ENCODE assay signal across 18 cellular contexts in the genomic region with DNA sequence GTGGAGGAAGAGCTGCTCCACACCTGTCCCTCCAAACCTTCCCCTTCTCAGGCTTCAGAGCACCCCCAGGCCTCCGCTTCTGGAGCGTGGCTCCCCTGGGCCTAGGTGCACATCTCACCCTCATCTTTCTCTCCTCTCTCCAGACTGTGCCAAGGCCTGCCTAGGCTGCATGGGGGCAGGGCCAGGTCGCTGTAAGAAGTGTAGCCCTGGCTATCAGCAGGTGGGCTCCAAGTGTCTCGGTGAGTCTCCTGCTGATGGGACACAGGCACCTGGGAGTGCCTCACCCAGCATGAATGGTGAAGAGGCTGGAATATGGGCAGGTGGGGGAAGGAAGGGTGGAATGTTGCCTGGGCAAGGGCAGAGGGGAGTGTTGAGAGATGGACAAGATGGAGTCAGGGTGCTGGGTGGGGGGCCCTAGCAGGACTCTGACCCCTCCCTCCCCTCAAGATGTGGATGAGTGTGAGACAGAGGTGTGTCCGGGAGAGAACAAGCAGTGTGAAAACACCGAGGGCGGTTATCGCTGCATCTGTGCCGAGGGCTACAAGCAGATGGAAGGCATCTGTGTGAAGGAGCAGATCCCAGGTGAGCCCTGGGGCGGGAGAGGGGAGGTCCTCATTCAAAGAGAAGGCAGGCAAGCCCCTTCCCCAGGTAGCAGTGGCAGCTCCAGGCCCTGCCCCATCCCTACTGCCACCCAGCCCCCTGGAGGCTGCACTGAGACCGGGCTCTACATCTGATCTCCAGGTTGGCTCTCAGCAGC. TPM values are rescaled to one million over a fixed set of nuclear protein-coding genes. Genes with fewer than 3 reads are reported as not detected.
DNase-seq lines count a peak whose midpoint lies in the region; ATAC-seq and TF ChIP-seq lines count a peak whose summit lies in the region.
"Had no signal": no experiment of that assay in that cellular context is flagged by ENCODE, and none has a peak within 500 bp of the region (broad histone marks: within the 10 kb centered on the region; RNA-seq: fewer than 3 reads in every experiment).

No MANE protein-coding gene starts in this region.

- TF ChIP-seq POLR2A in Raji (IDR thresholded peaks at IDR 0.05; ENCODE audit: insufficient read depth, low read depth, low read length) = 0 out of 2 replicates have a peak, but pooled peaks have one; percentile 2

- WGBS in endodermal cell (ENCODE audit: insufficient coverage in 1 of 2, insufficient read length in 1 of 2), 2 experiments = 83 to 86% methylated on average over 1 to 11 of the region's 11 CpGs

- no peak overlapping the region for H3K9ac ChIP-seq in endodermal cell (ENCODE audit: extremely low read depth, low read length, poor library complexity, severe bottlenecking)
- H3K9ac ChIP-seq: BLaER1, KMS-11 had no signal

- TF ChIP-seq CTCF in AG04450 (IDR thresholded peaks at IDR 0.05; ENCODE audit: low read depth, low read length) (no peak), endodermal cell (conservative IDR thresholded peaks at IDR 0.05) (peak; percentile 18), ascending aorta (IDR thresholded peaks at IDR 0.05) (no peak)
- TF ChIP-seq CTCF in CD8-positive, alpha-beta T cell (IDR thresholded peaks at IDR 0.05) = no peak

- peak overlapping the region; percentile 57 for H3K27ac Mint-ChIP-seq in CD8-positive, alpha-beta T cell
- peak overlapping the region; percentile 36 for H3K27ac Mint-ChIP-seq in endodermal cell
- H3K27ac Mint-ChIP-seq: GM23338 had no signal

- H3K27me3 Mint-ChIP-seq in CD8-positive, alpha-beta T cell (ENCODE audit: low read depth) = no peaks in the 10 kb centered on the region
- peaks cover 7% of the 10 kb centered on the region for H3K27me3 Mint-ChIP-seq in endodermal cell (ENCODE audit: insufficient read depth)

- H3K27ac ChIP-seq in AG04450 (ENCODE audit: low read depth, low read length) (peak overlapping the region; percentile 21), endodermal cell (ENCODE audit: low read depth, low read length) (no peak overlapping the region), ascending aorta (no peak overlapping the region)
- no peak overlapping the region for H3K27ac ChIP-seq in CD8-positive, alpha-beta T cell (ENCODE audit: low read depth, low read length)
- H3K27ac ChIP-seq: BLaER1, KMS-11, SJSA1 had no signal

- H3K4me1 ChIP-seq in CD8-positive, alpha-beta T cell (ENCODE audit: insufficient read depth, low read length) = peaks cover 4% of the 10 kb centered on the region
- H3K4me1 ChIP-seq in endodermal cell (ENCODE audit: control insufficient read depth, insufficient read depth, low read length) = no peaks in the 10 kb centered on the region
- H3K4me1 ChIP-seq in ascending aorta = peaks cover 5 to 7% of the 10 kb centered on the region in 2 donors
- H3K4me1 ChIP-seq: BLaER1 had no signal

- no peak overlapping the region for H3K4me3 Mint-ChIP-seq in CD8-positive, alpha-beta T cell
- H3K4me3 Mint-ChIP-seq in endodermal cell = no peak overlapping the region
- H3K4me3 Mint-ChIP-seq: GM23338 had no signal

- CTCF ChIA-PET in AG04450 (lab: Charles Lee) = no interaction called here
- CTCF ChIA-PET in CD8-positive, alpha-beta T cell (lab: Charles Lee) = interaction anchor here (1.4 kb wide), 1 partner anchor 11 kb away, joined by 4 read pairs; no protein-coding TSS in a partner anchor

- peaks cover 6% of the 10 kb centered on the region for H3K36me3 ChIP-seq in CD8-positive, alpha-beta T cell (ENCODE audit: insufficient read depth, low read length)
- H3K36me3 ChIP-seq in endodermal cell (ENCODE audit: control insufficient read depth, insufficient read depth, low read length) (peaks cover 9% of the 10 kb centered on the region), ascending aorta (peaks cover 16 to 17% of the 10 kb centered on the region in 2 donors)
- H3K36me3 ChIP-seq: SJSA1 had no signal

- H3K9me3 ChIP-seq in AG04450 (ENCODE audit: control insufficient read depth, insufficient read depth, low read length) (no peaks in the 10 kb centered on the region; the same call in 1 of the 2 replicates), endodermal cell (ENCODE audit: control insufficient read depth, low read length) (no peaks in the 10 kb centered on the region), ascending aorta (no peaks in the 10 kb centered on the region)
- no peaks in the 10 kb centered on the region for H3K9me3 ChIP-seq in CD8-positive, alpha-beta T cell (ENCODE audit: low read length)
- H3K9me3 ChIP-seq: BLaER1, SJSA1 had no signal

- no peak for ATAC-seq in CD8-positive, alpha-beta T cell
- ATAC-seq: GM23338, HepG2 had no signal

- H3K27me3 ChIP-seq in AG04450 (ENCODE audit: control insufficient read depth, insufficient read depth, low read length) (no peaks in the 10 kb centered on the region), endodermal cell (ENCODE audit: control insufficient read depth, insufficient read depth, low read length, poor library complexity, severe bottlenecking) (no peaks in the 10 kb centered on the region), ascending aorta (no peaks in the 10 kb centered on the region)
- no peaks in the 10 kb centered on the region for H3K27me3 ChIP-seq in CD8-positive, alpha-beta T cell (ENCODE audit: insufficient read depth, low read length)
- H3K27me3 ChIP-seq: BLaER1, SJSA1 had no signal

- H3K9me3 Mint-ChIP-seq in CD8-positive, alpha-beta T cell = no peaks in the 10 kb centered on the region
- peaks cover 4% of the 10 kb centered on the region for H3K9me3 Mint-ChIP-seq in endodermal cell
- H3K9me3 Mint-ChIP-seq: GM23338 had no signal

- H3K4me1 Mint-ChIP-seq in CD8-positive, alpha-beta T cell (ENCODE audit: low read depth) = peaks cover 2% of the 10 kb centered on the region
- no peaks in the 10 kb centered on the region for H3K4me1 Mint-ChIP-seq in endodermal cell
- H3K4me1 Mint-ChIP-seq: GM23338 had no signal

- H3K4me3 ChIP-seq in AG04450 (ENCODE audit: low read depth, low read length) (no peak overlapping the region), endodermal cell (ENCODE audit: low read length) (no peak overlapping the region), ascending aorta (no peak overlapping the region)
- no peak overlapping the region for H3K4me3 ChIP-seq in CD8-positive, alpha-beta T cell (ENCODE audit: low read depth, low read length)
- H3K4me3 ChIP-seq: BLaER1, GM23338, SJSA1 had no signal

- peaks cover 30% of the 10 kb centered on the region for H3K36me3 Mint-ChIP-seq in CD8-positive, alpha-beta T cell
- H3K36me3 Mint-ChIP-seq in endodermal cell (ENCODE audit: low read depth) = peaks cover 34% of the 10 kb centered on the region

- intact Hi-C loops in CD8-positive, alpha-beta T cell (cut with DNase I, micrococcal nuclease) = no loop called here
- intact Hi-C loops in ascending aorta (cut with DNase I) = no loop called here

- POLR2A ChIA-PET in AG04450 (lab: Yijun Ruan, JAX) = interaction anchor here (1.4 kb wide), 1 partner anchor 10 kb away, joined by 8 read pairs; a partner anchor contains a TSS
- POLR2A ChIA-PET in CD8-positive, alpha-beta T cell (lab: Charles Lee) = interaction anchor here (1.7 kb wide), 1 partner anchor 10 kb away, joined by 11 read pairs; a partner anchor contains a TSS

- DNase-seq in AG04450 (ENCODE audit: low read depth, low spot score) = no peak
- no peak for DNase-seq in CD8-positive, alpha-beta T cell
- DNase-seq in endodermal cell = no peak
- no peak for DNase-seq in NCI-H2029 treated with DMSO at 0.1 percent for 48 hours (lab: John Stamatoyannopoulos, UW)
- no peak for DNase-seq in ascending aorta (ENCODE audit: low spot score in 2 of 2)
- DNase-seq in Kasumi-1 (lab: John Stamatoyannopoulos, UW) = no peak
- DNase-seq: NCI-H1048, NCI-H1436 treated with DMSO at 0.1 percent for 48 hours, NCI-H2081, NCI-H510A, NCI-H774, RPMI8226 had no signal

RNA-seq across cellular contexts. Expression of a gene that starts 9.1 kb away (rescaled TPM):
- polyA plus RNA-seq in AG04450 (2011; rRNA removed) = 3.4 and 4.2 TPM in 2 replicates
- polyA minus RNA-seq in AG04450 (2011; rRNA and poly(A)+ RNA removed) = 8.9 and 10.9 TPM in 2 replicates
- 1 to 10 TPM; 6.4 to 6.9 TPM for total RNA-seq in CD8-positive, alpha-beta T cell
- total RNA-seq in endodermal cell (10 to 100 TPM in 1 of 2 donors, 1 to 10 TPM in 1; 7.4 to 11.3 TPM), ascending aorta (1.1 TPM)
- 6.6 TPM for polyA plus RNA-seq in endodermal cell (2013, experiment 1 of 2)
- polyA plus RNA-seq in endodermal cell (2013, experiment 2 of 2) = 5.5 TPM

RNA-seq across cellular contexts. Expression of a gene that starts 9.5 kb away (rescaled TPM):
- polyA plus RNA-seq in AG04450 (2011; rRNA removed) = 29.5 TPM in 2 replicates
- polyA minus RNA-seq in AG04450 (2011; rRNA and poly(A)+ RNA removed) = 11.0 and 16.5 TPM in 2 replicates
- 10 to 100 TPM in 1 of 2 experiments, 1 to 10 TPM in 1; 6.3 to 10.7 TPM for total RNA-seq in CD8-positive, alpha-beta T cell
- total RNA-seq in endodermal cell (10 to 100 TPM; 35.7 to 43.2 TPM), ascending aorta (35.8 TPM)
- polyA plus RNA-seq in endodermal cell (2013, experiment 1 of 2) = 36.2 TPM
- polyA plus RNA-seq in endodermal cell (2013, experiment 2 of 2) = 33.2 TPM

RNA-seq across cellular contexts. Expression of a gene that starts 26.2 kb away (rescaled TPM):
- polyA plus RNA-seq in AG04450 (2011; rRNA removed) = 17.3 and 24.4 TPM in 2 replicates
- polyA minus RNA-seq in AG04450 (2011; rRNA and poly(A)+ RNA removed) = 20.6 and 33.6 TPM in 2 replicates
- total RNA-seq in CD8-positive, alpha-beta T cell = under 1 TPM; 0.71 to 0.83 TPM
- total RNA-seq in endodermal cell (10 to 100 TPM; 15.7 to 19.0 TPM), ascending aorta (82.5 TPM)
- 10.4 TPM for polyA plus RNA-seq in endodermal cell (2013, experiment 1 of 2)
- polyA plus RNA-seq in endodermal cell (2013, experiment 2 of 2) = 11.9 TPM

RNA-seq across cellular contexts. Expression of a gene that starts 40.5 kb away (rescaled TPM):
- 2.0 and 2.1 TPM in 2 replicates for polyA plus RNA-seq in AG04450 (2011; rRNA removed)
- polyA minus RNA-seq in AG04450 (2011; rRNA and poly(A)+ RNA removed) = 3.5 and 5.1 TPM in 2 replicates
- total RNA-seq in CD8-positive, alpha-beta T cell = 1 to 10 TPM; 2.5 to 3.1 TPM
- total RNA-seq in endodermal cell (1 to 10 TPM; 1.2 to 1.6 TPM), ascending aorta (21.7 TPM)
- 0.85 TPM for polyA plus RNA-seq in endodermal cell (2013, experiment 1 of 2)
- polyA plus RNA-seq in endodermal cell (2013, experiment 2 of 2) = 0.75 TPM

RNA-seq across cellular contexts. Expression of a gene that starts 43.5 kb away (rescaled TPM):
- 159 and 161 TPM in 2 replicates for polyA plus RNA-seq in AG04450 (2011; rRNA removed)
- polyA minus RNA-seq in AG04450 (2011; rRNA and poly(A)+ RNA removed) = 67.1 and 82.1 TPM in 2 replicates
- total RNA-seq in CD8-positive, alpha-beta T cell = 10 to 100 TPM; 56.5 to 57.7 TPM
- 10 to 100 TPM; 35.6 to 45.3 TPM for total RNA-seq in endodermal cell
- 67.0 TPM for polyA plus RNA-seq in endodermal cell (2013, experiment 1 of 2)
- polyA plus RNA-seq in endodermal cell (2013, experiment 2 of 2) = 56.8 TPM
- 12.3 TPM for total RNA-seq in ascending aorta

Comparison
In these comparisons a context has a peak if more than half of its experiments do, and no peak if none do; other contexts are left out.
1. RNA of a gene that starts 26.2 kb away (total RNA-seq): 82.5 TPM in ascending aorta (single experiment) and 15.7 to 19.0 TPM in endodermal cell; 0.71 to 0.83 TPM in CD8-positive, alpha-beta T cell; every median in the first group is over 4 times any median in the second.